Comparison of ENCODE assay signal across 3 cellular contexts in the genomic region with DNA sequence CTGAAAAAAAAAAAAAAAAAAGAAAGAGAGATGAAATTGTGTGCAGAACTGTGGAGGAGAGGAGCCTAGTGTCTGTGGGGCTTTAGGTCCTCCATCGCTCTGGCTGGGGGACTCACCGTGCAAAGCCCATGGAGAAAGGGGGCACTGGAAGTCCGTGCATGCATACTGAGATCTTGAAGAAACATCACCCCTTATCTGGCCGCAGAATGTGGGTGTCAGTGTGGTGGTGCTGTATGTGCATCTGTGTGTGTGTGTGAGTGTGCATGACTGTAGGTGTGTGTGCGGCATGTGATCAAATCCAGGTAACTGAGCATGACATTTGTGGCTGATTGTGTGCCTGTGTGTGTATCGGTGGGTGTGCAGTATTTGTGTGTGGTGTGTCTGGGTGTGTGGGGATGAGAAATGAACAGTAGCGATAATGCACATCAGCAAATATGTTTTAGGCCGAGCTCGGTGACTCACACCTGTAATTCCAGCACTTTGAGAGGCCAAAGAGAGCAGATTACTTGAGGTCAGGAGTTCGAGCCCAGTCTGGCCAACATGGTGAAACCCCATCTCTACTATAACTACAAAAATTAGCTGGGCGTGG.
TF ChIP-seq lines count a peak whose summit lies in the region.

No MANE protein-coding gene starts in this region.

TF ChIP-seq in SK-N-SH treated with all-trans-retinoic acid at 6 μM for 48 hours, 23 proteins besides CTCF, POLR2A, EP300 and RAD21:
- TF ChIP-seq ESRRG (CRISPR knock-in tag; IDR thresholded peaks at IDR 0.05), result no peak
- TF ChIP-seq ARNTL (CRISPR knock-in tag; IDR thresholded peaks at IDR 0.05; ENCODE audit: borderline replicate concordance, low read depth), result no peak
- no peak for TF ChIP-seq SNAI2 (CRISPR knock-in tag; IDR thresholded peaks at IDR 0.05)
- no peak for TF ChIP-seq OSR1 (CRISPR knock-in tag; IDR thresholded peaks at IDR 0.05)
- TF ChIP-seq ZNF70 (CRISPR knock-in tag; IDR thresholded peaks at IDR 0.05), result no peak
- TF ChIP-seq ZNF8 (CRISPR knock-in tag; IDR thresholded peaks at IDR 0.05), result no peak
- TF ChIP-seq, protein P1, sequence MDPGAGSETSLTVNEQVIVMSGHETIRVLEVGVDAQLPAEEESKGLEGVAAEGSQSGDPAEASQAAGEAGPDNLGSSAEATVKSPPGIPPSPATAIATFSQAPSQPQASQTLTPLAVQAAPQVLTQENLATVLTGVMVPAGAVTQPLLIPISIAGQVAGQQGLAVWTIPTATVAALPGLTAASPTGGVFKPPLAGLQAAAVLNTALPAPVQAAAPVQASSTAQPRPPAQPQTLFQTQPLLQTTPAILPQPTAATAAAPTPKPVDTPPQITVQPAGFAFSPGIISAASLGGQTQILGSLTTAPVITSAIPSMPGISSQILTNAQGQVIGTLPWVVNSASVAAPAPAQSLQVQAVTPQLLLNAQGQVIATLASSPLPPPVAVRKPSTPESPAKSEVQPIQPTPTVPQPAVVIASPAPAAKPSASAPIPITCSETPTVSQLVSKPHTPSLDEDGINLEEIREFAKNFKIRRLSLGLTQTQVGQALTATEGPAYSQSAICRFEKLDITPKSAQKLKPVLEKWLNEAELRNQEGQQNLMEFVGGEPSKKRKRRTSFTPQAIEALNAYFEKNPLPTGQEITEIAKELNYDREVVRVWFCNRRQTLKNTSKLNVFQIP (CRISPR knock-in tag; IDR thresholded peaks at IDR 0.05; ENCODE audit: borderline replicate concordance, low read depth), result no peak
- no peak for TF ChIP-seq CREB5 (CRISPR knock-in tag; IDR thresholded peaks at IDR 0.05; ENCODE audit: low read depth)
- no peak for TF ChIP-seq PPARA (CRISPR knock-in tag; IDR thresholded peaks at IDR 0.05; ENCODE audit: borderline replicate concordance)
- no peak for TF ChIP-seq ZFP3 (CRISPR knock-in tag; IDR thresholded peaks at IDR 0.05)
- no peak for TF ChIP-seq CSDC2 (CRISPR knock-in tag; IDR thresholded peaks at IDR 0.05)
- TF ChIP-seq ISL1 (CRISPR knock-in tag; IDR thresholded peaks at IDR 0.05), result no peak
- TF ChIP-seq TCF4 (CRISPR knock-in tag; IDR thresholded peaks at IDR 0.05; ENCODE audit: borderline replicate concordance), result no peak

TF ChIP-seq in SK-N-SH, 30 proteins besides CTCF, POLR2A, EP300 and RAD21:
- TF ChIP-seq GATA2 (CRISPR knock-in tag; IDR thresholded peaks at IDR 0.05), result no peak
- TF ChIP-seq FOXJ3 (CRISPR knock-in tag; IDR thresholded peaks at IDR 0.05), result no peak
- no peak for TF ChIP-seq TCF12 (IDR thresholded peaks at IDR 0.05)
- no peak for TF ChIP-seq CHD2 (IDR thresholded peaks at IDR 0.05; ENCODE audit: low read length, partially characterized antibody)
- no peak for TF ChIP-seq USF2 (IDR thresholded peaks at IDR 0.05; ENCODE audit: borderline replicate concordance, low read depth, low read length)
- TF ChIP-seq USF1 (IDR thresholded peaks at IDR 0.05; ENCODE audit: borderline replicate concordance, low read depth), result no peak
- no peak for TF ChIP-seq JUND (IDR thresholded peaks at IDR 0.05)
- no peak for TF ChIP-seq SMC3 (IDR thresholded peaks at IDR 0.05; ENCODE audit: low read depth, low read length)

TF ChIP-seq in K562, 482 proteins besides CTCF, POLR2A, EP300 and RAD21:
- TF ChIP-seq FOXO4 (CRISPR knock-in tag; IDR thresholded peaks at IDR 0.05), result no peak
- no peak for TF ChIP-seq JUND (IDR thresholded peaks at IDR 0.05; ENCODE audit: borderline replicate concordance, low read depth, low read length)
- TF ChIP-seq JUND (tag; IDR thresholded peaks at IDR 0.05; ENCODE audit: borderline replicate concordance, low read depth, low read length), result 0 out of 3 replicates have a peak, but pooled peaks have one; percentile 15
- TF ChIP-seq CBFA2T3 (IDR thresholded peaks at IDR 0.05), result peak; percentile 58
- no peak for TF ChIP-seq ZNF274 (IDR thresholded peaks at IDR 0.05; ENCODE audit: borderline replicate concordance, low read depth, low read length)
- TF ChIP-seq, protein P2, sequence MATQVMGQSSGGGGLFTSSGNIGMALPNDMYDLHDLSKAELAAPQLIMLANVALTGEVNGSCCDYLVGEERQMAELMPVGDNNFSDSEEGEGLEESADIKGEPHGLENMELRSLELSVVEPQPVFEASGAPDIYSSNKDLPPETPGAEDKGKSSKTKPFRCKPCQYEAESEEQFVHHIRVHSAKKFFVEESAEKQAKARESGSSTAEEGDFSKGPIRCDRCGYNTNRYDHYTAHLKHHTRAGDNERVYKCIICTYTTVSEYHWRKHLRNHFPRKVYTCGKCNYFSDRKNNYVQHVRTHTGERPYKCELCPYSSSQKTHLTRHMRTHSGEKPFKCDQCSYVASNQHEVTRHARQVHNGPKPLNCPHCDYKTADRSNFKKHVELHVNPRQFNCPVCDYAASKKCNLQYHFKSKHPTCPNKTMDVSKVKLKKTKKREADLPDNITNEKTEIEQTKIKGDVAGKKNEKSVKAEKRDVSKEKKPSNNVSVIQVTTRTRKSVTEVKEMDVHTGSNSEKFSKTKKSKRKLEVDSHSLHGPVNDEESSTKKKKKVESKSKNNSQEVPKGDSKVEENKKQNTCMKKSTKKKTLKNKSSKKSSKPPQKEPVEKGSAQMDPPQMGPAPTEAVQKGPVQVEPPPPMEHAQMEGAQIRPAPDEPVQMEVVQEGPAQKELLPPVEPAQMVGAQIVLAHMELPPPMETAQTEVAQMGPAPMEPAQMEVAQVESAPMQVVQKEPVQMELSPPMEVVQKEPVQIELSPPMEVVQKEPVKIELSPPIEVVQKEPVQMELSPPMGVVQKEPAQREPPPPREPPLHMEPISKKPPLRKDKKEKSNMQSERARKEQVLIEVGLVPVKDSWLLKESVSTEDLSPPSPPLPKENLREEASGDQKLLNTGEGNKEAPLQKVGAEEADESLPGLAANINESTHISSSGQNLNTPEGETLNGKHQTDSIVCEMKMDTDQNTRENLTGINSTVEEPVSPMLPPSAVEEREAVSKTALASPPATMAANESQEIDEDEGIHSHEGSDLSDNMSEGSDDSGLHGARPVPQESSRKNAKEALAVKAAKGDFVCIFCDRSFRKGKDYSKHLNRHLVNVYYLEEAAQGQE (CRISPR knock-in tag; IDR thresholded peaks at IDR 0.05; ENCODE audit: low read depth), result no peak
- TF ChIP-seq MYNN (IDR thresholded peaks at IDR 0.05), result 0 out of 2 replicates have a peak, but pooled peaks have one; percentile 21
- no peak for TF ChIP-seq MYNN (CRISPR knock-in tag; IDR thresholded peaks at IDR 0.05)
- peak; percentile 72 for TF ChIP-seq ADNP (tag; IDR thresholded peaks at IDR 0.05)
- TF ChIP-seq DPF2 (IDR thresholded peaks at IDR 0.05), result peak; percentile 44
- TF ChIP-seq C11orf30 (IDR thresholded peaks at IDR 0.05; ENCODE audit: low read depth), result peak; percentile 84
- TF ChIP-seq ZEB2 (IDR thresholded peaks at IDR 0.05), result 0 out of 2 replicates have a peak, but pooled peaks have one; percentile 39
- TF ChIP-seq TRIM24 (IDR thresholded peaks at IDR 0.05), result 0 out of 4 replicates have a peak, but pooled peaks of 1 of the 2 experiments have one; percentile 25
- 0 out of 2 replicates have a peak, but pooled peaks have one; percentile 24 for TF ChIP-seq SMARCE1 (IDR thresholded peaks at IDR 0.05)
- no peak for TF ChIP-seq POLR2B (IDR thresholded peaks at IDR 0.05; ENCODE audit: low read depth, partially characterized antibody)
- 0 out of 2 replicates have a peak, but pooled peaks have one; percentile 19 for TF ChIP-seq ATF3 (IDR thresholded peaks at IDR 0.05)
- no peak for TF ChIP-seq ATF3 (CRISPR knock-in tag; conservative IDR thresholded peaks at IDR 0.05)
- 0 out of 2 replicates have a peak, but pooled peaks have one; percentile 35 for TF ChIP-seq ZBTB26 (CRISPR knock-in tag; IDR thresholded peaks at IDR 0.05)
- peak in 1 of 2 experiments; percentile 56; a peak in 2 of 4 replicates for TF ChIP-seq HDAC1 (IDR thresholded peaks at IDR 0.05)
- TF ChIP-seq CBFA2T2 (conservative IDR thresholded peaks at IDR 0.05), result peak; percentile 22; the same call in 1 of the 2 replicates
- TF ChIP-seq, protein P3, sequence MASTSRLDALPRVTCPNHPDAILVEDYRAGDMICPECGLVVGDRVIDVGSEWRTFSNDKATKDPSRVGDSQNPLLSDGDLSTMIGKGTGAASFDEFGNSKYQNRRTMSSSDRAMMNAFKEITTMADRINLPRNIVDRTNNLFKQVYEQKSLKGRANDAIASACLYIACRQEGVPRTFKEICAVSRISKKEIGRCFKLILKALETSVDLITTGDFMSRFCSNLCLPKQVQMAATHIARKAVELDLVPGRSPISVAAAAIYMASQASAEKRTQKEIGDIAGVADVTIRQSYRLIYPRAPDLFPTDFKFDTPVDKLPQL (IDR thresholded peaks at IDR 0.05; ENCODE audit: extremely low read depth, insufficient read length), result no peak
- TF ChIP-seq ZNF316 (IDR thresholded peaks at IDR 0.05), result peak; percentile 86
- TF ChIP-seq SMARCA5 (IDR thresholded peaks at IDR 0.05), result 0 out of 2 replicates have a peak, but pooled peaks have one; percentile 41
